ENCODE assay signal across 22 cellular contexts in the genomic region with DNA sequence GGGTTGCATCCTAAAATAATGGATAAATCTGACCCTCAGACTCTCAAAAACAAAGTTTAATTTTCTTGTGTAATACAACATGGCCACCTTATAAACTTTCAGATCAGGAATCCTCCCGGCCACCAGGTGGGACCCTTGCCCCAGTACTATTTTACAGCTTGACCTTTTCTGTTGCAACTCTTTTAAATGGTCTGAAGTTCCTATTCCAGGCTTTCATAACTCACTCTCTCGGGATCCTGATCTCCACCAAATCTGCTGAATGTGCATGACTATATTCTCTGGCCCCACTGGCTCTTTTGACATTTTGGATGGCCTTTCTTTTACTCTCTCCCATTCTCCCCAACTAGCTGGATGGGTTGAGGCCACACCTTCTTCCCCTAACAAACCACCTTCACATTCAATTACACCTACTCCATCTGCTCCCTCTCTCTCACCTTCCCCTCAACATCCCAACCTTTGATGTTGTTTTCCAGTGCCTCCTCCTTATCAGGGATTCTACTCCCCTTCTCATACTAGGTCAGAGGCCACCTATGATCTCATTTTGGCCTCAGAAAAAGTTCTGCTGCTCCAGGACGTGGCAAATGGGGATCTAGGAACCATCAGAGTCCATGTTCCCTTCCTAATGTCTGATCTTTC.
"Had no signal": no experiment of that assay in that cellular context is flagged by ENCODE, and none has a peak within 500 bp of the region (broad histone marks: within the 10 kb centered on the region; RNA-seq: fewer than 3 reads in every experiment).

No MANE protein-coding gene starts in this region.

- H2AFZ ChIP-seq: parathyroid adenoma had no signal

- H3K4me1 ChIP-seq: body of pancreas, parathyroid adenoma, vagina had no signal

- H3K9ac ChIP-seq: parathyroid adenoma had no signal

- H3K36me3 ChIP-seq: vagina had no signal

- H3K27me3 ChIP-seq: body of pancreas, gastroesophageal sphincter, heart right ventricle, transverse colon, vagina had no signal

- H3K27ac ChIP-seq: body of pancreas, epithelial cell of prostate, gastroesophageal sphincter, heart right ventricle, parathyroid adenoma, skin epidermis, transverse colon, vagina had no signal

- ATAC-seq: body of pancreas; gastroesophageal sphincter; stimulated activated naive B cell treated with anti-CD40 and anti-IgM and Interleukin-4, amounts not matched to agents 10 μg/mL and 1 μg/mL and 100 μg/mL, for 72 hours; WTC11 had no signal

- DNase-seq: activated CD4-positive, alpha-beta memory T cell treated with anti-CD3 and anti-CD28 coated beads, Interleukin-2, amount 10 ng/mL, durations not matched to agents 7 days and 5 days; activated CD4-positive, alpha-beta T cell treated with anti-CD3 and anti-CD28 coated beads for 4 hours; activated effector memory CD4-positive, alpha-beta T cell treated with anti-CD3 and anti-CD28 coated beads, Interleukin-2, amount 50 U/mL, for 16 hours; activated T-cell treated with anti-CD3 and anti-CD28 coated beads, Interleukin-2, amount 50 U/mL, for 48 hours; amniotic stem cell; body of pancreas; effector memory CD4-positive, alpha-beta T cell; heart right ventricle; midbrain; stimulated activated CD4-positive, alpha-beta T cell treated with anti-CD3 and anti-CD28 coated beads, Interleukin-15, amount 100 ng/mL, for 24 hours; stimulated activated CD4-positive, alpha-beta T cell treated with anti-CD3 and anti-CD28 coated beads, Interleukin-4, amount 100 ng/mL, for 1 hour; stimulated activated naive B cell treated with anti-CD40 and anti-IgM and Interleukin-4, amounts not matched to agents 10 μg/mL and 1 μg/mL and 100 μg/mL, for 72 hours; substantia nigra; T-helper 2 cell; transverse colon had no signal

- FAIRE-seq: TTC549 had no signal

- H3K4me3 ChIP-seq: body of pancreas, gastroesophageal sphincter, heart right ventricle, skin epidermis, transverse colon, vagina had no signal

- H3K9me3 ChIP-seq: body of pancreas had no signal
